8 cellular contexts compared by ENCODE assay signal in genomic region chr2:238038203-238038602, GRCh38.
"Had no signal": no experiment of that assay in that cellular context is flagged by ENCODE, and none has a peak within 500 bp of the region (broad histone marks: within the 10 kb centered on the region; RNA-seq: fewer than 3 reads in every experiment).

No MANE protein-coding gene starts in this region.

- H3K4me3 ChIP-seq: GM23338 had no signal

- FAIRE-seq: H1, H54, HepG2 had no signal

- H3K27ac Mint-ChIP-seq: GM23338, H9, IgD-negative memory B cell had no signal

- H3K4me1 Mint-ChIP-seq: GM23338, H9 had no signal

- H3K4me2 ChIP-seq: GM23338 had no signal

- DNase-seq: H9, HCEC 1CT had no signal

- H3K27me3 Mint-ChIP-seq: IgD-negative memory B cell had no signal

- H2AFZ ChIP-seq: GM23338 had no signal

- H3K9me3 Mint-ChIP-seq: GM23338, H9, IgD-negative memory B cell had no signal

- H3K27ac ChIP-seq: HL-60 had no signal

- ATAC-seq: GM23338, HepG2 had no signal

- H3K4me3 Mint-ChIP-seq: GM23338, H9, IgD-negative memory B cell had no signal
